In the genomic region with DNA sequence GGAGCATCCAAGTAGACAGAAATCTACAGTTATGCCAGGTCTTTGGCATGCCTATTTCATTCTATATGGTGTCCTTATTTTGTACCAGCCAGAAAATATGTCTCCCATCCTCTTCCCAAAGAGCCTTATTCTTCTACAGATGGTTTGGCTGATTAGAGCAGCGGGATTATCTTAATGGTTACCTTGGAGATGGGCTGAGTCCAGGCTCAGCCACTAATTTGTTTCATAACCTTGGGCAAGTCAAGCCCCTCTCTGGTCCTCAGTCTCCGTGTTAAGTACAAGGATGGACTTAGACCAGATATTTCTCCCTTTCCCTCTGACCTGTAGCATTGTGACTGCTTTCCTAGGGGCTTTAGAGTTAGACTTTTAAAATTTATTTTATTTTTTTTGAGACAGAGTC, we compare ENCODE assay signal across 27 cellular contexts.
"Had no signal": no experiment of that assay in that cellular context is flagged by ENCODE, and none has a peak within 500 bp of the region (broad histone marks: within the 10 kb centered on the region; RNA-seq: fewer than 3 reads in every experiment).

No MANE protein-coding gene starts in this region.

- H3K4me1 Mint-ChIP-seq: central memory CD8-positive, alpha-beta T cell; endodermal cell had no signal

- H3K36me3 ChIP-seq: uterus had no signal

- H3K27ac ChIP-seq: epithelial cell of prostate, testis, uterus had no signal

- H3K27ac Mint-ChIP-seq: activated B cell treated with CpG ODN at 0.5 μM for 24 hours; activated naive CD8-positive, alpha-beta T cell; dendritic cell treated with granulocyte-macrophage colony-stimulating factor and Interleukin-4, amounts not matched to agents 40 ng/mL and 50 ng/mL, for 4 days; endodermal cell; natural killer cell treated with Interleukin-12 subunit alpha and Interleukin-12 subunit beta and Interleukin-15 and Interleukin-18, amount 100 ng/mL, for 72 hours had no signal

- H3K9me3 ChIP-seq: left lung, spleen, testis, uterus had no signal

- H3K9me3 Mint-ChIP-seq: activated B cell treated with CpG ODN at 0.5 μM for 24 hours; activated T-cell treated with anti-CD3 and anti-CD28 coated beads, Interleukin-2, amount 50 U/mL, for 72 hours; central memory CD8-positive, alpha-beta T cell; dendritic cell treated with granulocyte-macrophage colony-stimulating factor and Interleukin-4, amounts not matched to agents 40 ng/mL and 50 ng/mL, for 4 days; endodermal cell; natural killer cell treated with Interleukin-12 subunit alpha and Interleukin-12 subunit beta and Interleukin-15 and Interleukin-18, amount 100 ng/mL, for 72 hours had no signal

- H3K4me3 Mint-ChIP-seq: activated B cell treated with CpG ODN at 0.5 μM for 24 hours; activated naive CD8-positive, alpha-beta T cell; activated T-cell treated with anti-CD3 and anti-CD28 coated beads, Interleukin-2, amount 50 U/mL, for 72 hours; central memory CD8-positive, alpha-beta T cell; dendritic cell treated with granulocyte-macrophage colony-stimulating factor and Interleukin-4, amounts not matched to agents 40 ng/mL and 50 ng/mL, for 4 days; endodermal cell; natural killer cell treated with Interleukin-12 subunit alpha and Interleukin-12 subunit beta and Interleukin-15 and Interleukin-18, amount 100 ng/mL, for 72 hours had no signal

- H3K4me3 ChIP-seq: left lung, lung, spleen, testis, uterus had no signal

- H3K4me1 ChIP-seq: testis, uterus had no signal

- ATAC-seq: activated T-cell treated with anti-CD3 and anti-CD28 coated beads, Interleukin-2, amount 50 U/mL, for 72 hours had no signal

- FAIRE-seq: bronchial epithelial cell, frontal cortex, islet of Langerhans had no signal

- H3K27me3 Mint-ChIP-seq: activated B cell treated with CpG ODN at 0.5 μM for 24 hours; activated naive CD8-positive, alpha-beta T cell; central memory CD8-positive, alpha-beta T cell; dendritic cell treated with granulocyte-macrophage colony-stimulating factor and Interleukin-4, amounts not matched to agents 40 ng/mL and 50 ng/mL, for 4 days; natural killer cell treated with Interleukin-12 subunit alpha and Interleukin-12 subunit beta and Interleukin-15 and Interleukin-18, amount 100 ng/mL, for 72 hours had no signal

- DNase-seq: activated B cell treated with CpG ODN at 0.5 μM for 24 hours; activated CD4-positive, alpha-beta T cell treated with anti-CD3 and anti-CD28 coated beads for 4 hours; activated CD4-positive, alpha-beta T cell treated with anti-CD3 and anti-CD28 coated beads, Interleukin-2, amount 50 U/mL, for 4 hours; activated effector memory CD4-positive, alpha-beta T cell treated with Interleukin-2 at 50 U/mL for 16 hours; activated naive CD4-positive, alpha-beta T cell treated with Interleukin-2 at 50 U/mL for 16 hours; activated T-cell treated with anti-CD3 and anti-CD28 coated beads for 4 hours; activated T-cell treated with anti-CD3 and anti-CD28 coated beads, Interleukin-2, amount 50 U/mL, for 72 hours; anterior cingulate cortex; endodermal cell; glutamatergic neuron; left lung; mesendoderm; right cardiac atrium; stimulated activated naive CD4-positive, alpha-beta T cell treated with Interleukin-2 at 50 U/mL for 16 hours; testis; trophoblast cell; uterus had no signal

- H3K27me3 ChIP-seq: left lung, spleen, testis, uterus had no signal
